In the genomic region with DNA sequence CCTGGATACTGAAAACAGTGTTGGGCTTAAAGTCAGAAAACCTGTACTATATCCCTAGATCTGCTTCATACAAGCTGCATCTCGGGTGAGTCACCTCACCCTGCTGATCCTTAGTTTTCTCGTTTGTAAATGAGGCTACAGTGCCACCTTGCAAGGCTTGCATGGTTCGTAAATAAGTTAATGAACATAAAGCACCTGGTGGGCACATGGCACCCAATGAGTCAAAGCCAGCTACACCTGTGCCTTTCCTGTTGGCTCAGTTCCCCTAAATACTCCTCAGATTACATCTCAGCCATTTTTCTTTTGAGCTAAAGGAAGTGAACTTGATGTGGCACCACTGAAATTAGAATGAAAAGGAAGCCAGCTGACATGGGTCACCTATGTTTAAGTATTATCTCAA, we compare ENCODE assay signal across 14 cellular contexts. TPM values are rescaled to one million over a fixed set of nuclear protein-coding genes. Genes with fewer than 3 reads are reported as not detected.
A peak's percentile ranks its signal among the peaks of the same experiment; 100 is the strongest.
DNase-seq lines count a peak whose midpoint lies in the region; ATAC-seq and TF ChIP-seq lines count a peak whose summit lies in the region.
"Had no signal": no experiment of that assay in that cellular context is flagged by ENCODE, and none has a peak within 500 bp of the region (broad histone marks: within the 10 kb centered on the region; RNA-seq: fewer than 3 reads in every experiment).

No MANE protein-coding gene starts in this region.

- POLR2A ChIA-PET in HCT116 (lab: Charles Lee), result no interaction called here

- BruUV-seq in HCT116 (replicated peaks; lab: Mats Ljungman, UMichigan), result no TSS peak

- CTCF ChIA-PET in HCT116 (lab: Charles Lee), result interaction anchor here (1.2 to 2.8 kb wide), 4 partner anchors 95 to 491 kb away, joined by 3 to 15 read pairs (median 5); no protein-coding TSS in a partner anchor

- no peak overlapping the region for H3K4me2 ChIP-seq in HCT116 (ENCODE audit: low read length)

- H3K9me2 ChIP-seq in HCT116 (ENCODE audit: insufficient read depth), result no peaks in the 10 kb centered on the region

- no peak for TF ChIP-seq POLR2A in HCT116 (IDR thresholded peaks at IDR 0.05; ENCODE audit: borderline replicate concordance, extremely low read depth, insufficient read depth, insufficient read length)

- no peaks in the 10 kb centered on the region; the same call in 1 of the 2 replicates for H3K27me3 ChIP-seq in HCT116 (ENCODE audit: insufficient read depth, low read length)
- H3K27me3 ChIP-seq: neutrophil had no signal

- no peak for TF ChIP-seq RAD21 in HCT116 (IDR thresholded peaks at IDR 0.05; ENCODE audit: low read depth)

- H3K4me1 ChIP-seq in HCT116 (ENCODE audit: control insufficient read depth in 1 of 2, insufficient read depth in 2 of 2, low read length in 2 of 2), result peaks cover 0 to 6% of the 10 kb centered on the region in 2 experiments; a peak in 2 of 4 replicates

- no peak for ATAC-seq in HCT116
- no peak for ATAC-seq in GM21619 (IDR thresholded peaks at IDR 0.05; ENCODE audit: unreplicated experiment)
- ATAC-seq in GM18511 (IDR thresholded peaks at IDR 0.05; ENCODE audit: unreplicated experiment), result no peak

- H3K4me3 ChIP-seq in HCT116 (replicated peaks in 1 of 2; ENCODE audit: low read depth in 1 of 2, low read length in 2 of 2), result no peak overlapping the region
- H3K4me3 ChIP-seq: skin epidermis had no signal

- no peak overlapping the region for H3K27ac ChIP-seq in HCT116 (ENCODE audit: low read depth, low read length)
- H3K27ac ChIP-seq: HL-60, neutrophil, skin epidermis, VCaP had no signal

- intact Hi-C loops in HCT116 (cut with micrococcal nuclease), result no loop called here

- H3K36me3 ChIP-seq in HCT116 (ENCODE audit: control insufficient read depth in 1 of 2, insufficient read depth in 2 of 2, low read length in 2 of 2), result no peaks in the 10 kb centered on the region
- H3K36me3 ChIP-seq: neutrophil had no signal

- peak; percentile 12 for DNase-seq in COLO668 (lab: John Stamatoyannopoulos, UW; ENCODE audit: unreplicated experiment)
- DNase-seq in HCT116 (ENCODE audit: low read depth, low spot score), result no peak
- DNase-seq in RPMI8226, result peak; percentile 49
- DNase-seq in iris pigment epithelial cell (ENCODE audit: low read depth), result peak; percentile 58
- DNase-seq in T-helper 9 cell, result no peak
- DNase-seq in NCI-H2227 (lab: John Stamatoyannopoulos, UW; ENCODE audit: unreplicated experiment), result no peak
- DNase-seq: activated naive CD4-positive, alpha-beta T cell; NCI-H345 had no signal

- H3K9me3 ChIP-seq in HCT116 (ENCODE audit: control insufficient read depth in 1 of 2, insufficient read depth in 1 of 2, low read depth in 1 of 2, low read length in 2 of 2), result no peaks in the 10 kb centered on the region
- H3K9me3 ChIP-seq: neutrophil had no signal

- no peak overlapping the region for H3K9ac ChIP-seq in HCT116 (ENCODE audit: low read length)

- H2AFZ ChIP-seq in HCT116 (ENCODE audit: low read depth, low read length, poor library complexity, severe bottlenecking), result no peak overlapping the region

- RAD21 ChIA-PET in HCT116 (lab: Charles Lee; ENCODE audit: low non-redundant PET in 1 of 2, low total read pairs in 2 of 2, uncharacterized antibody in 2 of 2, unreplicated experiment in 2 of 2), result no interaction called here

- no peaks in the 10 kb centered on the region for H4K20me1 ChIP-seq in HCT116 (ENCODE audit: insufficient read depth)

- no peak for TF ChIP-seq CTCF in HCT116 (IDR thresholded peaks at IDR 0.05 in 2 of 3, conservative IDR thresholded peaks at IDR 0.05 in 1 of 3; ENCODE audit: borderline replicate concordance in 1 of 3, insufficient read depth in 1 of 3, low read depth in 2 of 3, low read length in 2 of 3)

- no peaks in the 10 kb centered on the region for H3K79me2 ChIP-seq in HCT116 (ENCODE audit: insufficient read depth, low read length)

TF ChIP-seq in HCT116, 20 proteins besides CTCF, POLR2A, EP300 and RAD21:
- TF ChIP-seq, protein P1, sequence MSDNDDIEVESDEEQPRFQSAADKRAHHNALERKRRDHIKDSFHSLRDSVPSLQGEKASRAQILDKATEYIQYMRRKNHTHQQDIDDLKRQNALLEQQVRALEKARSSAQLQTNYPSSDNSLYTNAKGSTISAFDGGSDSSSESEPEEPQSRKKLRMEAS (IDR thresholded peaks at IDR 0.05), result peak; percentile 48; the same call in 1 of the 2 replicates
- TF ChIP-seq CEBPB (IDR thresholded peaks at IDR 0.05; ENCODE audit: low read depth), result no peak
- no peak for TF ChIP-seq ZBTB33 (IDR thresholded peaks at IDR 0.05; ENCODE audit: extremely low read depth, insufficient replicate concordance, low read length)
TF ChIP-seq in HCT116: peak in this region for 1.

RNA-seq across cellular contexts. Expression of gene RTP1, which starts 26.5 kb away (rescaled TPM):
- not detected for total RNA-seq in HCT116 (2021; ENCODE audit: unreplicated experiment)
- not detected in 2 replicates for polyA plus RNA-seq in HCT116 (2012)

Comparison
In these comparisons a context has a peak if more than half of its experiments do, and no peak if none do; other contexts are left out.
1. DNase-seq: peak in COLO668 (single experiment), RPMI8226 (single experiment) and iris pigment epithelial cell (single experiment); none in HCT116 (single experiment), T-helper 9 cell (single experiment) and NCI-H2227 (single experiment).